21 cellular contexts compared by ENCODE assay signal in genomic region chr11:12173111-12173510, GRCh38.
DNase-seq lines count a peak whose midpoint lies in the region; ATAC-seq, FAIRE-seq and TF ChIP-seq lines count a peak whose summit lies in the region.
"Had no signal": no experiment of that assay in that cellular context is flagged by ENCODE, and none has a peak within 500 bp of the region (broad histone marks: within the 10 kb centered on the region; RNA-seq: fewer than 3 reads in every experiment).

No MANE protein-coding gene starts in this region.

- no peaks in the 10 kb centered on the region for H3K9me3 Mint-ChIP-seq in activated naive CD4-positive, alpha-beta T cell treated with anti-CD3 and anti-CD28 coated beads, Interleukin-2, amount 50 U/mL, for 24 hours
- H3K9me3 Mint-ChIP-seq in activated naive CD4-positive, alpha-beta T cell treated with anti-CD3 and anti-CD28 coated beads, Interleukin-2, amount 10 ng/mL, durations not matched to agents 7 days and 5 days: peaks cover 3% of the 10 kb centered on the region
- no peaks in the 10 kb centered on the region for H3K9me3 Mint-ChIP-seq in CD8-positive, alpha-beta T cell

- TF ChIP-seq CTCF in Panc1 (IDR thresholded peaks at IDR 0.05) (no peak), thoracic aorta (IDR thresholded peaks at IDR 0.05) (no peak)
- no peak for TF ChIP-seq CTCF in CD8-positive, alpha-beta T cell (IDR thresholded peaks at IDR 0.05)

- H3K27me3 ChIP-seq in Panc1 (ENCODE audit: control insufficient read depth, insufficient read depth, low read length) (no peaks in the 10 kb centered on the region), thoracic aorta (replicated peaks; ENCODE audit: insufficient read depth) (peaks cover 3% of the 10 kb centered on the region)
- H3K27me3 ChIP-seq in CD8-positive, alpha-beta T cell (ENCODE audit: insufficient read depth, low read length): no peaks in the 10 kb centered on the region
- H3K27me3 ChIP-seq: body of pancreas, dorsolateral prefrontal cortex, hepatocyte, ovary, vagina had no signal

- H3K9me3 ChIP-seq in Panc1 (ENCODE audit: control insufficient read depth, insufficient read depth, low read depth, low read length) (no peaks in the 10 kb centered on the region), thoracic aorta (no peaks in the 10 kb centered on the region)
- no peaks in the 10 kb centered on the region for H3K9me3 ChIP-seq in CD8-positive, alpha-beta T cell (ENCODE audit: low read length)
- H3K9me3 ChIP-seq: body of pancreas, ovary, vagina had no signal

- H3K4me1 ChIP-seq in Panc1 (ENCODE audit: control insufficient read depth, insufficient read depth, low read length) (peaks cover 45% of the 10 kb centered on the region), thoracic aorta (ENCODE audit: control insufficient read depth in 1 of 2, low read depth in 2 of 2) (peaks cover 40 to 88% of the 10 kb centered on the region in 2 donors)
- no peaks in the 10 kb centered on the region for H3K4me1 ChIP-seq in CD8-positive, alpha-beta T cell (ENCODE audit: insufficient read depth, low read length)
- H3K4me1 ChIP-seq: body of pancreas had no signal

- H3K4me3 Mint-ChIP-seq in activated naive CD4-positive, alpha-beta T cell treated with anti-CD3 and anti-CD28 coated beads, Interleukin-2, amount 50 U/mL, for 24 hours: peak overlapping the region; percentile 61
- no peak overlapping the region for H3K4me3 Mint-ChIP-seq in activated naive CD4-positive, alpha-beta T cell treated with anti-CD3 and anti-CD28 coated beads, Interleukin-2, amount 10 ng/mL, durations not matched to agents 7 days and 5 days
- H3K4me3 Mint-ChIP-seq in CD8-positive, alpha-beta T cell: no peak overlapping the region

- POLR2A ChIA-PET in Panc1 (lab: Charles Lee): interaction anchor here (0.6 kb wide), 1 partner anchor 65 kb away, joined by 5 read pairs; no protein-coding TSS in a partner anchor
- POLR2A ChIA-PET in CD8-positive, alpha-beta T cell (lab: Charles Lee): no interaction called here

- in situ Hi-C loops in Panc1 (cut with HindIII; ENCODE audit: low pct_unique_long_range_greater_than_20kb, low sequenced_read_pairs): no loop called here

- no peak for DNase-seq in activated naive CD4-positive, alpha-beta T cell treated with anti-CD3 and anti-CD28 coated beads, Interleukin-2, amount 10 ng/mL, durations not matched to agents 7 days and 5 days
- DNase-seq in Panc1 (ENCODE audit: low read depth, low spot score) (no peak), epithelial cell of prostate (ENCODE audit: low read depth, low spot score) (no peak), thoracic aorta (ENCODE audit: low spot score) (no peak), HTR-8/SVneo (ENCODE audit: insufficient read length, low spot score) (no peak), hypothalamus (lab: John Stamatoyannopoulos, UW) (no peak)
- no peak for DNase-seq in CD8-positive, alpha-beta T cell
- DNase-seq: activated CD4-positive, alpha-beta T cell treated with anti-CD3 and anti-CD28 coated beads for 48 hours; body of pancreas; dorsolateral prefrontal cortex; GDM1; HCEC 1CT; NCI-H748 treated with DMSO at 0.1 percent for 48 hours; ovary; RPMI8226; stimulated activated CD4-positive, alpha-beta T cell treated with anti-CD3 and anti-CD28 coated beads, Interleukin-4, amount 100 ng/mL, for 4 hours had no signal

- no TSS peak for BruUV-seq in Panc1 (replicated peaks; lab: Mats Ljungman, UMichigan)

- no peak for ATAC-seq in Panc1
- ATAC-seq in thoracic aorta (ENCODE audit: insufficient number of reproducible peaks, low FRiP score, low read depth): no peak
- no peak for ATAC-seq in CD8-positive, alpha-beta T cell
- ATAC-seq: body of pancreas, HepG2 had no signal

- FAIRE-seq in HTR-8/SVneo (lab: Jason Lieb, UNC): no peak
- FAIRE-seq: GM12892, HepG2 had no signal

- no peaks in the 10 kb centered on the region; the same call in 1 of the 2 replicates for H3K36me3 ChIP-seq in Panc1 (ENCODE audit: control insufficient read depth, insufficient read depth, low read length)
- H3K36me3 ChIP-seq in thoracic aorta: peaks cover 6% of the 10 kb centered on the region
- no peaks in the 10 kb centered on the region for H3K36me3 ChIP-seq in CD8-positive, alpha-beta T cell (ENCODE audit: insufficient read depth, low read length)
- H3K36me3 ChIP-seq: ovary, vagina had no signal

- H3K36me3 Mint-ChIP-seq in activated naive CD4-positive, alpha-beta T cell treated with anti-CD3 and anti-CD28 coated beads, Interleukin-2, amount 50 U/mL, for 24 hours: peaks cover 4% of the 10 kb centered on the region
- H3K36me3 Mint-ChIP-seq in activated naive CD4-positive, alpha-beta T cell treated with anti-CD3 and anti-CD28 coated beads, Interleukin-2, amount 10 ng/mL, durations not matched to agents 7 days and 5 days: peaks cover 13% of the 10 kb centered on the region
- H3K36me3 Mint-ChIP-seq in CD8-positive, alpha-beta T cell: no peaks in the 10 kb centered on the region

- H3K27ac Mint-ChIP-seq in activated naive CD4-positive, alpha-beta T cell treated with anti-CD3 and anti-CD28 coated beads, Interleukin-2, amount 50 U/mL, for 24 hours: peak overlapping the region; percentile 97
- no peak overlapping the region for H3K27ac Mint-ChIP-seq in activated naive CD4-positive, alpha-beta T cell treated with anti-CD3 and anti-CD28 coated beads, Interleukin-2, amount 10 ng/mL, durations not matched to agents 7 days and 5 days
- H3K27ac Mint-ChIP-seq in CD8-positive, alpha-beta T cell: no peak overlapping the region

- H3K4me3 ChIP-seq in Panc1 (ENCODE audit: low read depth in 2 of 2, low read length in 2 of 2): no peak overlapping the region
- no peak overlapping the region for H3K4me3 ChIP-seq in thoracic aorta
- H3K4me3 ChIP-seq in CD8-positive, alpha-beta T cell (ENCODE audit: low read depth, low read length): no peak overlapping the region
- H3K4me3 ChIP-seq: body of pancreas, dorsolateral prefrontal cortex, hepatocyte, ovary, vagina had no signal

- H3K4me1 Mint-ChIP-seq in activated naive CD4-positive, alpha-beta T cell treated with anti-CD3 and anti-CD28 coated beads, Interleukin-2, amount 50 U/mL, for 24 hours: peaks cover 47% of the 10 kb centered on the region
- H3K4me1 Mint-ChIP-seq in activated naive CD4-positive, alpha-beta T cell treated with anti-CD3 and anti-CD28 coated beads, Interleukin-2, amount 10 ng/mL, durations not matched to agents 7 days and 5 days: peaks cover 47% of the 10 kb centered on the region
- H3K4me1 Mint-ChIP-seq in CD8-positive, alpha-beta T cell (ENCODE audit: low read depth): peaks cover 16% of the 10 kb centered on the region

- CTCF ChIA-PET in activated naive CD4-positive, alpha-beta T cell treated with anti-CD3 and anti-CD28 coated beads, Interleukin-2, amount 10 ng/mL, durations not matched to agents 7 days and 5 days (lab: Charles Lee): interaction anchor here (0.7 to 3.4 kb wide), 7 partner anchors 9 to 86 kb away, joined by 3 to 11 read pairs (median 3); no protein-coding TSS in a partner anchor
- CTCF ChIA-PET in Panc1 (lab: Charles Lee): no interaction called here
- CTCF ChIA-PET in CD8-positive, alpha-beta T cell (lab: Charles Lee): interaction anchor here (1.0 kb wide), 1 partner anchor 35 kb away, joined by 3 read pairs; no protein-coding TSS in a partner anchor

- H3K27ac ChIP-seq in Panc1 (ENCODE audit: low read length) (peak overlapping the region; percentile 89), epithelial cell of prostate (peak overlapping the region; percentile 100), thoracic aorta (peak overlapping the region; percentile 58 to 97)
- no peak overlapping the region for H3K27ac ChIP-seq in CD8-positive, alpha-beta T cell (ENCODE audit: low read depth, low read length)
- H3K27ac ChIP-seq: body of pancreas, hepatocyte, ovary, vagina had no signal

- no peaks in the 10 kb centered on the region for H3K27me3 Mint-ChIP-seq in activated naive CD4-positive, alpha-beta T cell treated with anti-CD3 and anti-CD28 coated beads, Interleukin-2, amount 50 U/mL, for 24 hours
- H3K27me3 Mint-ChIP-seq in activated naive CD4-positive, alpha-beta T cell treated with anti-CD3 and anti-CD28 coated beads, Interleukin-2, amount 10 ng/mL, durations not matched to agents 7 days and 5 days: no peaks in the 10 kb centered on the region
- no peaks in the 10 kb centered on the region for H3K27me3 Mint-ChIP-seq in CD8-positive, alpha-beta T cell (ENCODE audit: low read depth)

- intact Hi-C loops in Panc1 (cut with micrococcal nuclease; ENCODE audit: unreplicated experiment): no loop called here
- intact Hi-C loops in CD8-positive, alpha-beta T cell (cut with DNase I, micrococcal nuclease): no loop called here
